16 cellular contexts compared by ENCODE assay signal in the genomic region with DNA sequence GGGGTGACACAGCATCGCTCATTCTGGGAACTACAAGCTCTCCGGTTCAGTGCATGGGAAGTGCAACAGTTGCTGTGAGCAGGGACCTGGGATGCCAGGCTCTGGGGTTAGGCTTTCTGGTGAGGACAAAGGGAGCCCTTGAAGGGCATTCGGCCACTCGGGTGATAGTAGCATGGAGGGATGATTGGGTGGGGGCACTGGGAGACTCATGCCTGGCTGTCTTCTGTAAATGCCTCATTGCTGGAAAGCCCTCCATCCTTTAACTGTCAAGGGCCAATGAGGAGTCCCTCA. TPM values are rescaled to one million over a fixed set of nuclear protein-coding genes. Genes with fewer than 3 reads are reported as not detected.
DNase-seq lines count a peak whose midpoint lies in the region; ATAC-seq and TF ChIP-seq lines count a peak whose summit lies in the region.
"Had no signal": no experiment of that assay in that cellular context is flagged by ENCODE, and none has a peak within 500 bp of the region (broad histone marks: within the 10 kb centered on the region; RNA-seq: fewer than 3 reads in every experiment).

No MANE protein-coding gene starts in this region.

- TF ChIP-seq CTCF in PC-9 (conservative IDR thresholded peaks at IDR 0.05), result no peak
- TF ChIP-seq CTCF in liver (IDR thresholded peaks at IDR 0.05; ENCODE audit: low read depth, low read length, missing input control), result no peak
- no peak for TF ChIP-seq CTCF in MCF 10A (IDR thresholded peaks at IDR 0.05; ENCODE audit: unreplicated experiment)

- no peak for DNase-seq in PC-9
- DNase-seq in mucosa of gallbladder (ENCODE audit: low spot score), result no peak
- no peak for DNase-seq in MCF 10A (ENCODE audit: unreplicated experiment)
- DNase-seq: DMS153; NCI-H1930; NCI-H69; NK-92 treated with Interleukin-12 subunit alpha and Interleukin-12 subunit beta, amount 100 ng/mL, for 24 hours; RPMI8226; SJCRH30 had no signal

- H3K9me2 ChIP-seq in PC-9 (ENCODE audit: insufficient read depth), result no peaks in the 10 kb centered on the region

- H3K4me1 ChIP-seq in PC-9 (replicated peaks; ENCODE audit: insufficient read depth) (peaks cover 30% of the 10 kb centered on the region), liver (ENCODE audit: control insufficient read depth in 4 of 4, insufficient read depth in 4 of 4, low read length in 3 of 4) (peaks cover 23 to 81% (median 56%) of the 10 kb centered on the region in 4 donors), subcutaneous abdominal adipose tissue (ENCODE audit: control insufficient read depth in 5 of 5, insufficient read depth in 5 of 5, low read length in 5 of 5) (peaks cover 30 to 96% (median 91%) of the 10 kb centered on the region in 5 donors)
- H3K4me1 ChIP-seq: HAP-1 had no signal

- H3K4me1 Mint-ChIP-seq in MCF 10A (ENCODE audit: insufficient read depth, unreplicated experiment), result peaks cover 2% of the 10 kb centered on the region

- H3K4me2 ChIP-seq in PC-9, result peak overlapping the region; percentile 30

- no peaks in the 10 kb centered on the region for H3K9me3 ChIP-seq in PC-9 (ENCODE audit: insufficient read depth, low read depth)
- H3K9me3 ChIP-seq in liver (ENCODE audit: control insufficient read depth in 4 of 4, low read length in 3 of 4), result no peaks in the 10 kb centered on the region
- H3K9me3 ChIP-seq in subcutaneous abdominal adipose tissue (ENCODE audit: control insufficient read depth in 5 of 5, low read length in 5 of 5), result no peaks in the 10 kb centered on the region
- H3K9me3 ChIP-seq: HAP-1, SJCRH30 had no signal

- no peak overlapping the region for H3K4me3 Mint-ChIP-seq in MCF 10A (ENCODE audit: unreplicated experiment)

- H2AFZ ChIP-seq in PC-9, result no peak overlapping the region

- no peak overlapping the region for H3K4me3 ChIP-seq in PC-9
- H3K4me3 ChIP-seq in liver (ENCODE audit: low read depth in 1 of 3, low read length in 3 of 3), result no peak overlapping the region
- H3K4me3 ChIP-seq in subcutaneous abdominal adipose tissue (ENCODE audit: low read depth in 1 of 5, low read length in 5 of 5), result no peak overlapping the region
- H3K4me3 ChIP-seq: HAP-1, SJCRH30 had no signal

- no peak overlapping the region for H3K27ac ChIP-seq in PC-9
- peak overlapping the region; percentile 84 for H3K27ac ChIP-seq in cingulate gyrus (ENCODE audit: low read depth, low read length)
- H3K27ac ChIP-seq in liver (ENCODE audit: low read depth in 1 of 2, low read length in 2 of 2), result peak overlapping the region; percentile 93 to 95
- H3K27ac ChIP-seq in subcutaneous abdominal adipose tissue (ENCODE audit: low read depth, low read length), result peak overlapping the region; percentile 76
- H3K27ac ChIP-seq: C4-2B, SJCRH30 had no signal

- peaks cover 43% of the 10 kb centered on the region; the same call in 1 of the 2 replicates for H4K20me1 ChIP-seq in PC-9 (ENCODE audit: insufficient read depth)

- no peak for ATAC-seq in HG03108 (IDR thresholded peaks at IDR 0.05; ENCODE audit: unreplicated experiment)
- no peak for ATAC-seq in GM18502 (IDR thresholded peaks at IDR 0.05; ENCODE audit: poor library complexity, unreplicated experiment)

- H3K27me3 ChIP-seq in PC-9 (ENCODE audit: insufficient read depth, low read depth) (no peaks in the 10 kb centered on the region), liver (ENCODE audit: control insufficient read depth in 4 of 4, insufficient read depth in 4 of 4, low read length in 3 of 4) (no peaks in the 10 kb centered on the region), subcutaneous abdominal adipose tissue (ENCODE audit: control insufficient read depth in 5 of 5, insufficient read depth in 4 of 5, low read length in 5 of 5) (no peaks in the 10 kb centered on the region)
- H3K27me3 ChIP-seq: SJCRH30 had no signal

- 81% methylated on average over 4 of the region's 4 CpGs for WGBS in liver

- H3K27ac Mint-ChIP-seq in MCF 10A (ENCODE audit: low read depth, unreplicated experiment), result no peak overlapping the region

- no peaks in the 10 kb centered on the region for H3K27me3 Mint-ChIP-seq in MCF 10A (ENCODE audit: insufficient read depth, unreplicated experiment)

- peaks cover 5% of the 10 kb centered on the region for H3K36me3 Mint-ChIP-seq in MCF 10A (ENCODE audit: insufficient read depth, unreplicated experiment)

- CTCF ChIA-PET in PC-9 (lab: Charles Lee) (no interaction called here), MCF 10A (lab: Yijun Ruan, JAX) (interaction anchor here (3.0 to 22.1 kb wide), 2 partner anchors 9 to 79 kb away, joined by 10 to 526 read pairs; no protein-coding TSS in a partner anchor)

- no peak for TF ChIP-seq RAD21 in liver (IDR thresholded peaks at IDR 0.05)

- peaks cover 9% of the 10 kb centered on the region; the same call in 1 of the 2 replicates for H3F3A ChIP-seq in PC-9 (ENCODE audit: insufficient read depth, low read depth)

- BruUV-seq in PC-9 (replicated peaks; lab: Mats Ljungman, UMichigan) (no TSS peak), MCF 10A (replicated peaks; lab: Mats Ljungman, UMichigan) (no TSS peak)

- peaks cover 58% of the 10 kb centered on the region for H3K79me2 ChIP-seq in PC-9 (ENCODE audit: low read depth)

- intact Hi-C loops in PC-9 (cut with micrococcal nuclease; ENCODE audit: unreplicated experiment) (no loop called here), MCF 10A (cut with micrococcal nuclease) (no loop called here)

- peaks cover 3% of the 10 kb centered on the region; the same call in 1 of the 2 replicates for H3K36me3 ChIP-seq in PC-9 (ENCODE audit: low read depth)
- peaks cover 2 to 20% (median 12%) of the 10 kb centered on the region in 4 donors for H3K36me3 ChIP-seq in liver (ENCODE audit: control insufficient read depth in 4 of 4, insufficient read depth in 3 of 4, low read depth in 1 of 4, low read length in 3 of 4)
- H3K36me3 ChIP-seq in subcutaneous abdominal adipose tissue (ENCODE audit: control insufficient read depth in 5 of 5, insufficient read depth in 5 of 5, low read length in 5 of 5), result peaks cover 0 to 7% (median 2%) of the 10 kb centered on the region in 5 donors
- H3K36me3 ChIP-seq: HAP-1, SJCRH30 had no signal

- H3K9ac ChIP-seq in liver (ENCODE audit: low read depth in 1 of 2, low read length in 2 of 2), result no peak overlapping the region
- H3K9ac ChIP-seq in subcutaneous abdominal adipose tissue (ENCODE audit: low read length in 5 of 5), result no peak overlapping the region

- POLR2A ChIA-PET in PC-9 (lab: Charles Lee; ENCODE audit: unreplicated experiment) (no interaction called here), MCF 10A (lab: Yijun Ruan, JAX) (no interaction called here)

- H3K9me3 Mint-ChIP-seq in MCF 10A (ENCODE audit: unreplicated experiment), result no peaks in the 10 kb centered on the region

TF ChIP-seq in liver, 16 proteins besides CTCF, POLR2A, EP300 and RAD21:
- TF ChIP-seq FOXA1 (IDR thresholded peaks at IDR 0.05) (no peak), YY1 (IDR thresholded peaks at IDR 0.05) (no peak)
- TF ChIP-seq, protein P1, sequence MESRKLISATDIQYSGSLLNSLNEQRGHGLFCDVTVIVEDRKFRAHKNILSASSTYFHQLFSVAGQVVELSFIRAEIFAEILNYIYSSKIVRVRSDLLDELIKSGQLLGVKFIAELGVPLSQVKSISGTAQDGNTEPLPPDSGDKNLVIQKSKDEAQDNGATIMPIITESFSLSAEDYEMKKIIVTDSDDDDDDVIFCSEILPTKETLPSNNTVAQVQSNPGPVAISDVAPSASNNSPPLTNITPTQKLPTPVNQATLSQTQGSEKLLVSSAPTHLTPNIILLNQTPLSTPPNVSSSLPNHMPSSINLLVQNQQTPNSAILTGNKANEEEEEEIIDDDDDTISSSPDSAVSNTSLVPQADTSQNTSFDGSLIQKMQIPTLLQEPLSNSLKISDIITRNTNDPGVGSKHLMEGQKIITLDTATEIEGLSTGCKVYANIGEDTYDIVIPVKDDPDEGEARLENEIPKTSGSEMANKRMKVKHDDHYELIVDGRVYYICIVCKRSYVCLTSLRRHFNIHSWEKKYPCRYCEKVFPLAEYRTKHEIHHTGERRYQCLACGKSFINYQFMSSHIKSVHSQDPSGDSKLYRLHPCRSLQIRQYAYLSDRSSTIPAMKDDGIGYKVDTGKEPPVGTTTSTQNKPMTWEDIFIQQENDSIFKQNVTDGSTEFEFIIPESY (IDR thresholded peaks at IDR 0.05), result no peak

RNA-seq across cellular contexts. Expression of gene OAF, which starts 9.9 kb away (rescaled TPM):
- total RNA-seq in PC-9 (2021) (45.6 and 66.1 TPM in 2 replicates), liver (10 to 100 TPM; 15.0 to 89.4 TPM), mucosa of gallbladder (123 TPM), MCF 10A (2022) (21.6 and 34.8 TPM in 2 replicates)
- 100 to 1,000 TPM in 1 of 2 donors, 10 to 100 TPM in 1; 74.6 to 151 TPM for polyA plus RNA-seq in liver

RNA-seq across cellular contexts. Expression of gene POU2F3, which starts 19.2 kb away (rescaled TPM):
- total RNA-seq in PC-9 (2021), result 2.3 and 2.9 TPM in 2 replicates
- not detected for total RNA-seq in liver
- not detected for polyA plus RNA-seq in liver
- 6.5 TPM for total RNA-seq in mucosa of gallbladder
- not detected in 2 replicates for total RNA-seq in MCF 10A (2022)
- total RNA-seq: SJCRH30 had no signal
